In genomic region chr1:156346636-156347035, GRCh38 we compare ENCODE assay signal across 22 cellular contexts. TPM values are rescaled to one million over a fixed set of nuclear protein-coding genes. Genes with fewer than 3 reads are reported as not detected.
DNase-seq lines count a peak whose midpoint lies in the region; TF ChIP-seq lines count a peak whose summit lies in the region.
"Had no signal": no experiment of that assay in that cellular context is flagged by ENCODE, and none has a peak within 500 bp of the region (broad histone marks: within the 10 kb centered on the region; RNA-seq: fewer than 3 reads in every experiment).

No MANE protein-coding gene starts in this region.

- H4K20me1 ChIP-seq in GM23248 (ENCODE audit: insufficient read depth): no peaks in the 10 kb centered on the region

- no peaks in the 10 kb centered on the region for H3K9me2 ChIP-seq in GM23248 (ENCODE audit: insufficient read depth)

- WGBS in GM23248 (ENCODE audit: low coverage in 1 of 2, low lambda C conversion rate in 2 of 2, missing lambda C conversion rate in 2 of 2), 2 experiments: 0 to 3% methylated on average over 2 of the region's 2 CpGs

- H3K27me3 ChIP-seq in GM23248 (replicated peaks; ENCODE audit: insufficient read depth) (no peaks in the 10 kb centered on the region), adipocyte (replicated peaks; ENCODE audit: control insufficient read depth, insufficient read depth, low read length) (no peaks in the 10 kb centered on the region)
- H3K27me3 ChIP-seq in effector memory CD4-positive, alpha-beta T cell (replicated peaks; ENCODE audit: control insufficient read depth, insufficient read depth, low read length, poor library complexity, severe bottlenecking): no peaks in the 10 kb centered on the region
- H3K27me3 ChIP-seq: ascending aorta had no signal

- no peaks in the 10 kb centered on the region for H3K36me3 ChIP-seq in GM23248 (ENCODE audit: low read depth)
- H3K36me3 ChIP-seq in adipocyte (ENCODE audit: control insufficient read depth, insufficient read depth, low read length, severe bottlenecking): no peaks in the 10 kb centered on the region
- H3K36me3 ChIP-seq in effector memory CD4-positive, alpha-beta T cell (ENCODE audit: control insufficient read depth, insufficient read depth, low read length): no peaks in the 10 kb centered on the region
- H3K36me3 ChIP-seq: ascending aorta, tibial nerve had no signal

- H3K27ac ChIP-seq in GM23248: peak overlapping the region; percentile 55
- H3K27ac ChIP-seq in effector memory CD4-positive, alpha-beta T cell (ENCODE audit: insufficient read depth, low read length, poor library complexity, severe bottlenecking): no peak overlapping the region
- H3K27ac ChIP-seq: ascending aorta, tibial nerve had no signal

- H3K9ac ChIP-seq in GM23248 (no peak overlapping the region), adipocyte (ENCODE audit: low read length) (no peak overlapping the region)

- H3K4me3 ChIP-seq in GM23248: no peak overlapping the region
- no peak overlapping the region for H3K4me3 ChIP-seq in adipocyte (ENCODE audit: low read length)
- no peak overlapping the region for H3K4me3 ChIP-seq in foreskin fibroblast (ENCODE audit: low read depth in 1 of 2, low read length in 2 of 2)
- no peak overlapping the region for H3K4me3 ChIP-seq in effector memory CD4-positive, alpha-beta T cell (ENCODE audit: insufficient read depth, low read depth, low read length, poor library complexity, severe bottlenecking)
- H3K4me3 ChIP-seq: ascending aorta, tibial nerve had no signal

- TF ChIP-seq CTCF in foreskin fibroblast (IDR thresholded peaks at IDR 0.05; ENCODE audit: low read depth, low read length): no peak

- no peaks in the 10 kb centered on the region for H3K9me3 ChIP-seq in GM23248 (ENCODE audit: low read depth)
- H3K9me3 ChIP-seq in adipocyte (ENCODE audit: control insufficient read depth, low read length): no peaks in the 10 kb centered on the region
- H3K9me3 ChIP-seq in effector memory CD4-positive, alpha-beta T cell (ENCODE audit: control insufficient read depth, low read length): no peaks in the 10 kb centered on the region
- H3K9me3 ChIP-seq: ascending aorta, tibial nerve had no signal

- no peak overlapping the region for H2AFZ ChIP-seq in GM23248

- H3K4me1 ChIP-seq in GM23248 (ENCODE audit: insufficient read depth) (peaks cover 16% of the 10 kb centered on the region), adipocyte (ENCODE audit: control insufficient read depth, insufficient read depth, low read length) (peaks cover 12% of the 10 kb centered on the region)
- H3K4me1 ChIP-seq in effector memory CD4-positive, alpha-beta T cell (ENCODE audit: control insufficient read depth, insufficient read depth, low read length, poor library complexity, severe bottlenecking): no peaks in the 10 kb centered on the region
- H3K4me1 ChIP-seq: ascending aorta, tibial nerve had no signal

- peak overlapping the region; percentile 33 for H3K4me2 ChIP-seq in GM23248 (ENCODE audit: unreplicated experiment)

- peak; percentile 84 for DNase-seq in AG08395 (ENCODE audit: low spot score)
- DNase-seq in GM23248: peak; percentile 77
- DNase-seq in adipocyte (ENCODE audit: low read depth): peak; percentile 76
- peak; percentile 76 to 93 for DNase-seq in foreskin fibroblast
- no peak for DNase-seq in NCI-H1105 treated with DMSO at 0.1 percent for 48 hours (lab: John Stamatoyannopoulos, UW)
- DNase-seq in effector memory CD4-positive, alpha-beta T cell: no peak
- no peak for DNase-seq in activated effector memory CD4-positive, alpha-beta T cell treated with Interleukin-2 at 50 U/mL for 16 hours
- no peak for DNase-seq in germinal center (ENCODE audit: low spot score)
- DNase-seq: ACHN; activated naive CD4-positive, alpha-beta T cell; Calu3; immature natural killer cell; MM.1S; NCI-H187; NCI-H510A; occipital lobe; right cardiac atrium; stimulated activated naive B cell treated with anti-CD40 and anti-IgM and Interleukin-4, amounts not matched to agents 10 μg/mL and 1 μg/mL and 100 μg/mL, for 72 hours had no signal

- in situ Hi-C loops in GM23248 (cut with MboI): no loop called here

- H3F3A ChIP-seq in GM23248 (ENCODE audit: insufficient read depth): peaks cover 20% of the 10 kb centered on the region

- H3K79me2 ChIP-seq in GM23248 (ENCODE audit: insufficient read depth): no peaks in the 10 kb centered on the region

RNA-seq across cellular contexts. Expression of gene TSACC, which starts 8.3 kb away (rescaled TPM):
- total RNA-seq in GM23248 (2014; rRNA removed; shearing (Covaris generic)): not detected in 2 replicates
- 1.3 and 1.4 TPM in 2 replicates for polyA plus RNA-seq in GM23248 (2016; fragmentation: Nextera tagmentation; extraction: Ambion mirVana)
- total RNA-seq: ascending aorta, occipital lobe, right cardiac atrium, Right ventricle myocardium inferior, tibial nerve had no signal

RNA-seq across cellular contexts. Expression of gene CCT3, which starts 8.5 kb away (rescaled TPM):
- 248 and 307 TPM in 2 replicates for total RNA-seq in GM23248 (2014; rRNA removed; shearing (Covaris generic))
- 226 and 232 TPM in 2 replicates for polyA plus RNA-seq in GM23248 (2016; fragmentation: Nextera tagmentation; extraction: Ambion mirVana)

RNA-seq across cellular contexts. Expression of gene RHBG, which starts 22.4 kb away (rescaled TPM):
- not detected in 2 replicates for total RNA-seq in GM23248 (2014; rRNA removed; shearing (Covaris generic))
- not detected in 2 replicates for polyA plus RNA-seq in GM23248 (2016; fragmentation: Nextera tagmentation; extraction: Ambion mirVana)
- total RNA-seq: ascending aorta, occipital lobe, right cardiac atrium, Right ventricle myocardium inferior, tibial nerve had no signal
- polyA plus RNA-seq: immature natural killer cell had no signal

RNA-seq across cellular contexts. Expression of gene VHLL, which starts 47.5 kb away (rescaled TPM):
- not detected in 2 replicates for total RNA-seq in GM23248 (2014; rRNA removed; shearing (Covaris generic))
- not detected in 2 replicates for polyA plus RNA-seq in GM23248 (2016; fragmentation: Nextera tagmentation; extraction: Ambion mirVana)
- total RNA-seq: ascending aorta, right cardiac atrium, Right ventricle myocardium inferior, tibial nerve had no signal
- polyA plus RNA-seq: immature natural killer cell, liver, right cardiac atrium had no signal

RNA-seq across cellular contexts. Expression of gene GLMP, which starts 51.2 kb away (rescaled TPM):
- 77.8 and 89.7 TPM in 2 replicates for total RNA-seq in GM23248 (2014; rRNA removed; shearing (Covaris generic))
- 59.9 and 63.8 TPM in 2 replicates for polyA plus RNA-seq in GM23248 (2016; fragmentation: Nextera tagmentation; extraction: Ambion mirVana)

Comparison
In these comparisons a context has a peak if more than half of its experiments do, and no peak if none do; other contexts are left out.
1. DNase-seq: peak in AG08395 (single experiment), GM23248 (single experiment), adipocyte (single experiment) and foreskin fibroblast (2 of 2); none in NCI-H1105 treated with DMSO at 0.1 percent for 48 hours (single experiment), effector memory CD4-positive, alpha-beta T cell (0 of 3), activated effector memory CD4-positive, alpha-beta T cell treated with Interleukin-2 at 50 U/mL for 16 hours (single experiment) and germinal center (single experiment).